In the genomic region with DNA sequence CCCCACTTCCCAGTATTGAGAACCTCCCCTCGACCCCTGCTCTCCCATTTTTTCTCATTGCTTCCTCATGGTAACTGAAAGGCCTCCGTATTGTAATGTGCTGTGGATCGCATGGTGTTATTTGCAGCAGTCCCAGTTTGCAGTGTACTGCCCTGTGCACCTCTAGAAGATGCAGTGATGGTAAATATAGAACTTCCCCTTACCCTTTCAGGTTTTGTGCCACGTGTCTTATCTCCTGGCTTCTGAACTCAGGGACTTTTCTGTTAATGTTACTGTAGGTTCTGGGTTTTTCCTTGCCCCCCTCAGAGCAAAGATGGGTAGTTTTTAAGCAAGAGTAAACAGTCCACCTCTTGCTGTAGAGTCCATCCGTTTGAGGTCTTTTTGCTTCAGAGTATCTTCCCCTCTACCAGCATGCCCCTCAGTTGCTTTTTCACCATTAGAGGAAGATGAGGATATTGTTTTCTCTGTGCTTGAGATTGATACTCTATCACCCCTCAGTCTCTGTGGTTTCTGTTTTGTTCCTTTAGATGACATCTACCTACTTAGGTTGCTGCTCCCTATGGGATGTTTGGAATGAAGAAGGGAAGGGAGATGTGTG, we compare ENCODE assay signal across 8 cellular contexts. TPM values are rescaled to one million over a fixed set of nuclear protein-coding genes. Genes with fewer than 3 reads are reported as not detected.
DNase-seq lines count a peak whose midpoint lies in the region; ATAC-seq, FAIRE-seq and TF ChIP-seq lines count a peak whose summit lies in the region.

No MANE protein-coding gene starts in this region.

- peaks cover 79% of the 10 kb centered on the region for H3K36me3 Mint-ChIP-seq in activated B cell treated with CpG ODN at 0.5 μM for 24 hours (ENCODE audit: low read depth)

- no peaks in the 10 kb centered on the region for H3K27me3 Mint-ChIP-seq in activated B cell treated with CpG ODN at 0.5 μM for 24 hours

- H3K36me3 ChIP-seq in ACC112 (ENCODE audit: insufficient read depth, low read length) (peaks cover 47% of the 10 kb centered on the region), lung (ENCODE audit: control insufficient read depth in 2 of 2, insufficient read depth in 2 of 2, low read length in 2 of 2) (peaks cover 9 to 12% of the 10 kb centered on the region in 2 donors)

- peak overlapping the region; percentile 74 for H3K27ac ChIP-seq in ACC112 (ENCODE audit: low read depth, low read length)
- H3K27ac ChIP-seq in lung (ENCODE audit: low read depth in 1 of 2, low read length in 1 of 2), result peak overlapping the region; percentile 74 to 85

- ATAC-seq in GM21360 (IDR thresholded peaks at IDR 0.05; ENCODE audit: unreplicated experiment) (peak; percentile 41), activated B cell treated with CpG ODN at 0.5 μM for 24 hours (ENCODE audit: low read depth) (peak; percentile 81), lung (ENCODE audit: insufficient read depth, low FRiP score) (no peak)

- FAIRE-seq in D721Med (lab: Jason Lieb, UNC), result no peak

- no peak overlapping the region for H3K4me3 ChIP-seq in ACC112 (ENCODE audit: low read depth, low read length)
- no peak overlapping the region for H3K4me3 ChIP-seq in lung
- H3K4me3 ChIP-seq in lower leg skin (ENCODE audit: low read depth, poor library complexity, severe bottlenecking), result no peak overlapping the region

- peaks cover 59% of the 10 kb centered on the region for H3K4me1 Mint-ChIP-seq in activated B cell treated with CpG ODN at 0.5 μM for 24 hours

- DNase-seq in activated B cell treated with CpG ODN at 0.5 μM for 24 hours (no peak), lung (ENCODE audit: low spot score) (no peak), NCI-H526 treated with DMSO at 0.1 percent for 48 hours (lab: John Stamatoyannopoulos, UW) (no peak), D721Med (ENCODE audit: insufficient read length, low spot score) (no peak), iPS-NIHi7 (ENCODE audit: extremely low spot score) (no peak), lower leg skin (ENCODE audit: low spot score in 2 of 2) (no peak)

- peak overlapping the region; percentile 44 for H3K4me3 Mint-ChIP-seq in activated B cell treated with CpG ODN at 0.5 μM for 24 hours

- peak overlapping the region; percentile 85 for H3K27ac Mint-ChIP-seq in activated B cell treated with CpG ODN at 0.5 μM for 24 hours

- CTCF ChIA-PET in activated B cell treated with CpG ODN at 0.5 μM for 24 hours (lab: Charles Lee), result interaction anchor here (1.3 to 10.7 kb wide), 6 partner anchors 14 to 125 kb away, joined by 3 to 115 read pairs (median 6); partner anchors contain the start of gene CHD2

- H3K79me2 ChIP-seq in ACC112 (ENCODE audit: control insufficient read depth, insufficient read depth, low read length, unreplicated experiment), result peaks cover 95% of the 10 kb centered on the region

- no peaks in the 10 kb centered on the region for H3K9me3 Mint-ChIP-seq in activated B cell treated with CpG ODN at 0.5 μM for 24 hours

- WGBS in lung, 2 donors, result 38 to 63% methylated on average over 5 of the region's 5 CpGs
- WGBS in lower leg skin, 2 donors, result 73 to 74% methylated on average over 5 of the region's 5 CpGs

- POLR2A ChIA-PET in activated B cell treated with CpG ODN at 0.5 μM for 24 hours (lab: Charles Lee), result interaction anchor here (1.0 to 8.0 kb wide), 4 partner anchors 15 to 125 kb away, joined by 3 to 122 read pairs (median 12); no protein-coding TSS in a partner anchor

- TF ChIP-seq POLR2A in lower leg skin (IDR thresholded peaks at IDR 0.05), result no peak

- no peak overlapping the region for H2AFZ ChIP-seq in ACC112 (ENCODE audit: low read length, unreplicated experiment)

- H3K27me3 ChIP-seq in ACC112 (ENCODE audit: insufficient read depth, low read length), result no peaks in the 10 kb centered on the region
- H3K27me3 ChIP-seq in lung (ENCODE audit: control insufficient read depth, insufficient read depth), result no peaks in the 10 kb centered on the region

- no peaks in the 10 kb centered on the region for H3K9me3 ChIP-seq in lung (ENCODE audit: control insufficient read depth in 2 of 2, insufficient read depth in 1 of 2, low read length in 1 of 2)

- intact Hi-C loops in activated B cell treated with CpG ODN at 0.5 μM for 24 hours (cut with micrococcal nuclease), result loop anchor here (1.0 to 5.0 kb wide), 4 partner anchors 8 to 125 kb away; no protein-coding TSS in a partner anchor
- intact Hi-C loops in lower leg skin (cut with DNase I; ENCODE audit: low total_unique reads), result no loop called here

- no peak for TF ChIP-seq CTCF in activated B cell treated with CpG ODN at 0.5 μM for 24 hours (IDR thresholded peaks at IDR 0.05)
- TF ChIP-seq CTCF in lung (IDR thresholded peaks at IDR 0.05; ENCODE audit: control extremely low read depth, extremely low read depth), result no peak
- TF ChIP-seq CTCF in D721Med (IDR thresholded peaks at IDR 0.05; ENCODE audit: insufficient read depth, missing control alignments), result no peak
- no peak for TF ChIP-seq CTCF in lower leg skin (IDR thresholded peaks at IDR 0.05)

- H3K4me1 ChIP-seq in ACC112 (ENCODE audit: control insufficient read depth, insufficient read depth, low read length, unreplicated experiment), result peaks cover 43% of the 10 kb centered on the region
- H3K4me1 ChIP-seq in lung (ENCODE audit: control insufficient read depth in 2 of 2, insufficient read depth in 2 of 2, low read length in 2 of 2), result peaks cover 10 to 28% of the 10 kb centered on the region in 2 donors

RNA-seq across cellular contexts. Expression of gene CHD2, which starts 22.4 kb away (rescaled TPM):
- total RNA-seq in activated B cell treated with CpG ODN at 0.5 μM for 24 hours, result 249 and 298 TPM in 2 replicates
- total RNA-seq in lung, result 100 to 1,000 TPM; 105 to 547 TPM
- polyA plus RNA-seq in lung, result 10 to 100 TPM; 39.4 to 47.7 TPM
- total RNA-seq in lower leg skin, result 100 to 1,000 TPM in 1 of 4 donors, 10 to 100 TPM in 3; 75.8 to 175 (median 88.6) TPM
